Comparison of ENCODE assay signal across 16 cellular contexts in the genomic region with DNA sequence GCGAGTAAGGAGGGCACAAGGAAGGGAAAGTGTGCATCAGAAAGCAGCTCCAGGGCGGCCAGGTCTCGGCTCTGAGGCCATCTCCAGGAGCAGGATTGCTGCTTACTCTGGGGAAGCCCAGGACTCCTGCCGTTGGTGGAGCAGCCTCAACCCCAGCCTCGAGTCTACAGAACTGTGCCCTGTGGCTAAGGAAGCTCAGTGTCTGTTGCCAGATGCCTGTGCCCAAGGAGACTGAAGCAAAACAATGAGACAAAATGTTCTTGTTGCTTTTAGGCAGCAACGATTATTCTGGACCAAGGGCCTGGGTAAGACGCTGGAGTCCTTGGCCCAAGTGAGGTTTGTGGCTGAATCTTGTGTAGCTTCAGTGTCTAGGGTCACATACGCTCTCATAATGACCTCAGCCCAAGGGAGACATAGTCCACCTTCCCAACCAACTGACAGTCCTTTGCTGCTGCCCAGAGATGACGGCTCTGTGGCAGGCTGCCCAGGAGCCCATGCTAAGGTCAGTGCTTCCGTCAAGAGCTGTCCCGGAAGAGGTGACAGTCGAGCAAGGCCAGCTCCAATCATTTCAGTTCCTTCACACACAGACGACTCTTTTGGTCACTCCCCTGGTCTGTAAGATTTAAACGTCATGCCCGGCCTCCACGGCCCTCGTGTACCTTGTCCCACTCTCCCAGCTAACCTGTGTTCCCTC.
A peak's percentile ranks its signal among the peaks of the same experiment; 100 is the strongest.
DNase-seq lines count a peak whose midpoint lies in the region; ATAC-seq and TF ChIP-seq lines count a peak whose summit lies in the region.
"Had no signal": no experiment of that assay in that cellular context is flagged by ENCODE, and none has a peak within 500 bp of the region (broad histone marks: within the 10 kb centered on the region; RNA-seq: fewer than 3 reads in every experiment).

No MANE protein-coding gene starts in this region.

- intact Hi-C loops in heart left ventricle (cut with DNase I): loop anchor here in 2 of 10 donors (10.0 kb wide), 1 partner anchor 313 kb away; no protein-coding TSS in a partner anchor
- intact Hi-C loops in right lobe of liver (cut with DNase I): no loop called here

- ATAC-seq in heart left ventricle (peak; percentile 92 to 96 (median 96)), right lobe of liver (peak in 3 of 4 donors; percentile 25 to 79 (median 76)), thoracic aorta (ENCODE audit: insufficient number of reproducible peaks, low FRiP score, low read depth) (no peak), GM18873 (IDR thresholded peaks at IDR 0.05; ENCODE audit: low FRiP score, unreplicated experiment) (no peak)
- ATAC-seq: GM23338, HCT116 had no signal

- H3K4me1 ChIP-seq in heart left ventricle: peaks cover 0 to 11% (median 1%) of the 10 kb centered on the region in 12 donors
- peaks cover 0 to 5% (median 0%) of the 10 kb centered on the region in 4 donors for H3K4me1 ChIP-seq in right lobe of liver
- peaks cover 13 to 58% of the 10 kb centered on the region in 2 donors for H3K4me1 ChIP-seq in thoracic aorta (ENCODE audit: control insufficient read depth in 1 of 2, low read depth in 2 of 2)

- no peak overlapping the region for H3K4me3 ChIP-seq in heart left ventricle
- H3K4me3 ChIP-seq in right lobe of liver: no peak overlapping the region
- no peak overlapping the region for H3K4me3 ChIP-seq in thoracic aorta
- H3K4me3 ChIP-seq: GM23338, PC-9 had no signal

- TF ChIP-seq CTCF in heart left ventricle (IDR thresholded peaks at IDR 0.05) (no peak), right lobe of liver (IDR thresholded peaks at IDR 0.05) (no peak), thoracic aorta (IDR thresholded peaks at IDR 0.05) (no peak)

- 50 to 74% (median 63%) methylated on average over 16 to 17 of the region's 17 CpGs for WGBS in heart left ventricle, 4 donors
- 35% methylated on average over 10 of the region's 17 CpGs for WGBS in right lobe of liver (ENCODE audit: insufficient coverage, low coverage, low lambda C conversion rate, missing lambda C conversion rate)

- H3K9me3 ChIP-seq in heart left ventricle (peaks cover 0 to 3% (median 0%) of the 10 kb centered on the region in 12 donors), right lobe of liver (no peaks in the 10 kb centered on the region), thoracic aorta (no peaks in the 10 kb centered on the region)

- H3K36me3 ChIP-seq in heart left ventricle (no peaks in the 10 kb centered on the region), right lobe of liver (no peaks in the 10 kb centered on the region), thoracic aorta (no peaks in the 10 kb centered on the region)

- H3K27me3 ChIP-seq in heart left ventricle: no peaks in the 10 kb centered on the region
- H3K27me3 ChIP-seq in right lobe of liver: no peaks in the 10 kb centered on the region
- no peaks in the 10 kb centered on the region for H3K27me3 ChIP-seq in thoracic aorta (replicated peaks; ENCODE audit: insufficient read depth)

- peak overlapping the region in 5 of 12 donors; percentile 47 to 75 (median 51) for H3K27ac ChIP-seq in heart left ventricle
- no peak overlapping the region for H3K27ac ChIP-seq in right lobe of liver
- peak overlapping the region; percentile 57 to 75 for H3K27ac ChIP-seq in thoracic aorta
- H3K27ac ChIP-seq: PC-9 had no signal

- TF ChIP-seq POLR2A in heart left ventricle (IDR thresholded peaks at IDR 0.05) (no peak), right lobe of liver (IDR thresholded peaks at IDR 0.05) (no peak)

- peak; percentile 81 for DNase-seq in RPMI7951 (ENCODE audit: low read depth)
- DNase-seq in heart left ventricle: peak; percentile 65 to 95 (median 81)
- peak in 2 of 3 donors; percentile 49 to 86 for DNase-seq in right lobe of liver
- DNase-seq in thoracic aorta (ENCODE audit: low spot score): no peak
- no peak for DNase-seq in NCI-H748 treated with DMSO at 0.1 percent for 48 hours (lab: John Stamatoyannopoulos, UW)
- no peak for DNase-seq in dermis blood vessel endothelial cell
- DNase-seq: COR-L47, EL, KBM-7, NCI-H1436, NCI-H2081, NCI-H510A treated with DMSO at 0.1 percent for 48 hours had no signal

Comparison
In these comparisons a context has a peak if more than half of its experiments do, and no peak if none do; other contexts are left out.
1. DNase-seq: peak in RPMI7951 (single experiment), heart left ventricle (5 of 5) and right lobe of liver (2 of 3); none in thoracic aorta (single experiment), NCI-H748 treated with DMSO at 0.1 percent for 48 hours (single experiment) and dermis blood vessel endothelial cell (single experiment).
2. ATAC-seq: peak in heart left ventricle (4 of 4) and right lobe of liver (3 of 4); none in thoracic aorta (single experiment) and GM18873 (single experiment).
3. H3K27ac ChIP-seq: peak in thoracic aorta (2 of 2); none in right lobe of liver (0 of 3).